In the genomic region with DNA sequence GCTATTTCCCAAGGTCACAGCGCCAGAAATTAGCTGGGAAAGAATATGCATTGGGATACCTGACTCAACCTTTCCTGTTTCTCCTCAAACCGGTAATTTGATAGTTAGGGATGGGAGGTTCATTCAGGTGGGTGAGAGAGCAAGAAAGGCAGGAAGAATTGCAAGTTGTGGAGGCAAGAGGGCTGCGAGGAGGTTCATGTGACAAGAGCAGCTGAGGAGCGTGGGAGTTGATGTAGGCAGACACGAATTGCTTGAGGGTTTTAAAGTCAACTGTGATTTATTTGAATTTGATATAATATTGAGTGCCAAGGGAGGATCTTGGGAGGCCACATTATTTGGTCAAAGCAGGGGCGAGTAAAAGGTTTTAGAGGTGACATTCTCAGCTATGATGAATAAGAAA, we compare ENCODE assay signal across 14 cellular contexts.
DNase-seq lines count a peak whose midpoint lies in the region; ATAC-seq and TF ChIP-seq lines count a peak whose summit lies in the region.
"Had no signal": no experiment of that assay in that cellular context is flagged by ENCODE, and none has a peak within 500 bp of the region (broad histone marks: within the 10 kb centered on the region; RNA-seq: fewer than 3 reads in every experiment).

No MANE protein-coding gene starts in this region.

- no peaks in the 10 kb centered on the region for H3K4me1 Mint-ChIP-seq in activated T-cell treated with anti-CD3 and anti-CD28 coated beads, Interleukin-2, amount 50 U/mL, for 4 hours (ENCODE audit: low read depth)

- H3K9me3 ChIP-seq in HEK293 (ENCODE audit: control insufficient read depth, insufficient read depth, low read depth, low read length): no peaks in the 10 kb centered on the region

- no peaks in the 10 kb centered on the region for H3K9me3 Mint-ChIP-seq in activated T-cell treated with anti-CD3 and anti-CD28 coated beads, Interleukin-2, amount 50 U/mL, for 4 hours
- H3K9me3 Mint-ChIP-seq: CD4-positive, alpha-beta T cell had no signal

- H3K4me1 ChIP-seq in HEK293 (ENCODE audit: control insufficient read depth, insufficient read depth, low read length): no peaks in the 10 kb centered on the region

- no peak overlapping the region for H3K4me3 Mint-ChIP-seq in activated T-cell treated with anti-CD3 and anti-CD28 coated beads, Interleukin-2, amount 50 U/mL, for 4 hours
- H3K4me3 Mint-ChIP-seq: CD4-positive, alpha-beta T cell had no signal

- TF ChIP-seq CTCF in HEK293 (tag by site-specific recombination; IDR thresholded peaks at IDR 0.05): no peak

- no peak for ATAC-seq in activated T-cell treated with anti-CD3 and anti-CD28 coated beads, Interleukin-2, amount 50 U/mL, for 4 hours
- ATAC-seq in HG03139 (IDR thresholded peaks at IDR 0.05; ENCODE audit: unreplicated experiment): no peak
- ATAC-seq: HCT116 had no signal

- no peak overlapping the region for H3K4me3 ChIP-seq in HEK293 (ENCODE audit: low read depth, low read length)

- CTCF ChIA-PET in HEK293 (lab: Yijun Ruan, JAX): no interaction called here

- H3K36me3 ChIP-seq in HEK293 (ENCODE audit: control insufficient read depth in 2 of 2, insufficient read depth in 1 of 2, low read length in 2 of 2): no peaks in the 10 kb centered on the region

- no peak overlapping the region for H3K27ac ChIP-seq in HEK293 (ENCODE audit: extremely low read depth, low read depth, low read length)
- no peak overlapping the region for H3K27ac ChIP-seq in caudate nucleus (ENCODE audit: low read depth, low read length)
- H3K27ac ChIP-seq: C4-2B had no signal

- DNase-seq in caudate nucleus (lab: John Stamatoyannopoulos, UW) (peak in 46 of 61 donors; percentile 1 to 88 (median 38)), nucleus accumbens (lab: John Stamatoyannopoulos, UW) (peak in 30 of 56 donors; percentile 1 to 70 (median 24)), NCI-H510A (lab: John Stamatoyannopoulos, UW) (no peak)
- DNase-seq in activated T-cell treated with anti-CD3 and anti-CD28 coated beads, Interleukin-2, amount 50 U/mL, for 4 hours: no peak
- DNase-seq: ACHN; CD4-positive, alpha-beta T cell; DMS79 treated with DMSO at 0.1 percent for 48 hours; GF-D8; GOT3; H7 had no signal

- peaks cover 4% of the 10 kb centered on the region for H3K27me3 Mint-ChIP-seq in activated T-cell treated with anti-CD3 and anti-CD28 coated beads, Interleukin-2, amount 50 U/mL, for 4 hours (ENCODE audit: low read depth)
- H3K27me3 Mint-ChIP-seq: CD4-positive, alpha-beta T cell had no signal

- H3K36me3 Mint-ChIP-seq in activated T-cell treated with anti-CD3 and anti-CD28 coated beads, Interleukin-2, amount 50 U/mL, for 4 hours (ENCODE audit: insufficient read depth): no peaks in the 10 kb centered on the region

- POLR2A ChIA-PET in HEK293 (lab: Yijun Ruan, JAX): no interaction called here

TF ChIP-seq in HEK293, 187 proteins besides CTCF, POLR2A, EP300 and RAD21:
- peak; percentile 61 for TF ChIP-seq ZFHX2 (tag by site-specific recombination; conservative IDR thresholded peaks at IDR 0.05)
- no peak for TF ChIP-seq ZNF24 (tag by site-specific recombination; IDR thresholded peaks at IDR 0.05)
- TF ChIP-seq ZNF549 (tag by site-specific recombination; IDR thresholded peaks at IDR 0.05): no peak
- TF ChIP-seq ZNF362 (tag by site-specific recombination; IDR thresholded peaks at IDR 0.05): no peak
- no peak for TF ChIP-seq ZNF623 (tag by site-specific recombination; IDR thresholded peaks at IDR 0.05)
- TF ChIP-seq ZBTB21 (tag by site-specific recombination; IDR thresholded peaks at IDR 0.05): no peak
- TF ChIP-seq ZNF157 (tag by site-specific recombination; IDR thresholded peaks at IDR 0.05): no peak
- TF ChIP-seq ZFP69B (tag by site-specific recombination; IDR thresholded peaks at IDR 0.05): no peak
- TF ChIP-seq ZNF837 (tag by site-specific recombination; IDR thresholded peaks at IDR 0.05): no peak
- no peak for TF ChIP-seq GFI1B (tag by site-specific recombination; IDR thresholded peaks at IDR 0.05)
- peak; percentile 72 for TF ChIP-seq EGR2 (tag by site-specific recombination; IDR thresholded peaks at IDR 0.05; ENCODE audit: low read depth)

Comparison
In these comparisons a context has a peak if more than half of its experiments do, and no peak if none do; other contexts are left out.
1. DNase-seq: peak in caudate nucleus (46 of 61) and nucleus accumbens (30 of 56); none in activated T-cell treated with anti-CD3 and anti-CD28 coated beads, Interleukin-2, amount 50 U/mL, for 4 hours (single experiment) and NCI-H510A (single experiment).